In genomic region chr22:38081941-38082828, GRCh38 we compare ENCODE assay signal across 14 cellular contexts. TPM values are rescaled to one million over a fixed set of nuclear protein-coding genes. Genes with fewer than 3 reads are reported as not detected.
DNase-seq lines count a peak whose midpoint lies in the region; ATAC-seq and TF ChIP-seq lines count a peak whose summit lies in the region.
"Had no signal": no experiment of that assay in that cellular context is flagged by ENCODE, and none has a peak within 500 bp of the region (broad histone marks: within the 10 kb centered on the region; RNA-seq: fewer than 3 reads in every experiment).

No MANE protein-coding gene starts in this region.

- peak overlapping the region in 6 of 10 donors; percentile 13 to 66 (median 43) for H3K4me3 Mint-ChIP-seq in naive thymus-derived CD8-positive, alpha-beta T cell

- H3K36me3 ChIP-seq in colonic mucosa (no peaks in the 10 kb centered on the region), upper lobe of right lung (no peaks in the 10 kb centered on the region)
- H3K36me3 ChIP-seq: BE2C, prostate gland had no signal

- peaks cover 0 to 30% (median 4%) of the 10 kb centered on the region in 5 donors for H3K27me3 Mint-ChIP-seq in naive thymus-derived CD8-positive, alpha-beta T cell

- no peak overlapping the region for H3K9ac ChIP-seq in colonic mucosa (ENCODE audit: low read depth in 2 of 2, low read length in 2 of 2)

- H3K27ac ChIP-seq in colonic mucosa (no peak overlapping the region), upper lobe of right lung (no peak overlapping the region)

- H3K9me3 ChIP-seq in colonic mucosa (no peaks in the 10 kb centered on the region), upper lobe of right lung (no peaks in the 10 kb centered on the region)
- H3K9me3 ChIP-seq: BE2C, prostate gland had no signal

- TF ChIP-seq CTCF in colonic mucosa (IDR thresholded peaks at IDR 0.05) (no peak), upper lobe of right lung (IDR thresholded peaks at IDR 0.05) (no peak)

- peak; percentile 10 for DNase-seq in activated naive CD4-positive, alpha-beta T cell treated with Interleukin-2 at 50 U/mL for 16 hours
- DNase-seq in activated naive CD4-positive, alpha-beta T cell (lab: John Stamatoyannopoulos, UW), result no peak
- DNase-seq in colonic mucosa (no peak), upper lobe of right lung (no peak), kidney tubule cell (ENCODE audit: low spot score) (no peak)
- DNase-seq in naive thymus-derived CD8-positive, alpha-beta T cell, result no peak
- DNase-seq: NCI-H187 had no signal

- ATAC-seq in naive thymus-derived CD8-positive, alpha-beta T cell, result peak in 1 of 2 donors; percentile 42
- ATAC-seq in upper lobe of right lung (peak; percentile 33), GM18868 (IDR thresholded peaks at IDR 0.05; ENCODE audit: unreplicated experiment) (no peak), HG03571 (IDR thresholded peaks at IDR 0.05; ENCODE audit: unreplicated experiment) (no peak)

- intact Hi-C loops in colonic mucosa (cut with DNase I) (no loop called here), upper lobe of right lung (cut with DNase I) (no loop called here)

- H3K9me3 Mint-ChIP-seq in naive thymus-derived CD8-positive, alpha-beta T cell, result no peaks in the 10 kb centered on the region
- H3K9me3 Mint-ChIP-seq: activated naive CD4-positive, alpha-beta T cell treated with anti-CD3 and anti-CD28 coated beads, Interleukin-2, amount 50 U/mL, for 72 hours had no signal

- H3K4me3 ChIP-seq in colonic mucosa, result peak overlapping the region; percentile 26
- H3K4me3 ChIP-seq in upper lobe of right lung, result no peak overlapping the region

- H3K36me3 Mint-ChIP-seq in naive thymus-derived CD8-positive, alpha-beta T cell, result peaks cover 0 to 9% (median 2%) of the 10 kb centered on the region in 3 donors
- H3K36me3 Mint-ChIP-seq: activated naive CD4-positive, alpha-beta T cell treated with anti-CD3 and anti-CD28 coated beads, Interleukin-2, amount 50 U/mL, for 72 hours had no signal

- H3K27me3 ChIP-seq in colonic mucosa, result peaks cover 21% of the 10 kb centered on the region
- peaks cover 28% of the 10 kb centered on the region for H3K27me3 ChIP-seq in upper lobe of right lung

- no peak overlapping the region for H3K27ac Mint-ChIP-seq in naive thymus-derived CD8-positive, alpha-beta T cell
- H3K27ac Mint-ChIP-seq: activated naive CD4-positive, alpha-beta T cell treated with anti-CD3 and anti-CD28 coated beads, Interleukin-2, amount 50 U/mL, for 72 hours had no signal

- POLR2A ChIA-PET in naive thymus-derived CD8-positive, alpha-beta T cell (lab: Charles Lee), result no interaction called here

- H3K4me1 Mint-ChIP-seq in naive thymus-derived CD8-positive, alpha-beta T cell, result peaks cover 0 to 10% (median 4%) of the 10 kb centered on the region in 4 donors

- H3K4me1 ChIP-seq in colonic mucosa (peaks cover 6% of the 10 kb centered on the region), upper lobe of right lung (peaks cover 20% of the 10 kb centered on the region)
- H3K4me1 ChIP-seq: BE2C had no signal

RNA-seq across cellular contexts. Expression of gene SLC16A8, which starts 1.8 kb away (rescaled TPM):
- total RNA-seq in colonic mucosa, result under 1 TPM in 1 of 2 donors, not detected in 1; 0.27 TPM
- not detected for total RNA-seq in naive thymus-derived CD8-positive, alpha-beta T cell
- not detected for polyA plus RNA-seq in naive thymus-derived CD8-positive, alpha-beta T cell
- not detected for total RNA-seq in upper lobe of right lung
- total RNA-seq: endothelial cell of umbilical vein, HT1080 had no signal

RNA-seq across cellular contexts. Expression of gene PICK1, which starts 25.0 kb away (rescaled TPM):
- total RNA-seq in colonic mucosa (10 to 100 TPM; 27.6 to 47.2 TPM), upper lobe of right lung (31.8 TPM)
- 10 to 100 TPM; 24.1 to 28.8 TPM for total RNA-seq in naive thymus-derived CD8-positive, alpha-beta T cell
- 1 to 10 TPM; 4.5 to 7.7 (median 6.6) TPM for polyA plus RNA-seq in naive thymus-derived CD8-positive, alpha-beta T cell

RNA-seq across cellular contexts. Expression of gene BAIAP2L2, which starts 28.3 kb away (rescaled TPM):
- total RNA-seq in colonic mucosa (10 to 100 TPM; 59.1 to 76.6 TPM), upper lobe of right lung (0.29 TPM)
- total RNA-seq in naive thymus-derived CD8-positive, alpha-beta T cell, result 1 to 10 TPM; 2.2 to 2.7 TPM
- polyA plus RNA-seq in naive thymus-derived CD8-positive, alpha-beta T cell, result not detected
- total RNA-seq: HT1080 had no signal

Comparison
In these comparisons a context has a peak if more than half of its experiments do, and no peak if none do; other contexts are left out.
1. RNA of gene BAIAP2L2, which starts 28.3 kb away (total RNA-seq): 59.1 to 76.6 TPM in colonic mucosa; 2.2 to 2.7 TPM in naive thymus-derived CD8-positive, alpha-beta T cell and 0.29 TPM in upper lobe of right lung (single experiment); every median in the first group is over 10 times any median in the second.